8 cellular contexts compared by ENCODE assay signal in the genomic region with DNA sequence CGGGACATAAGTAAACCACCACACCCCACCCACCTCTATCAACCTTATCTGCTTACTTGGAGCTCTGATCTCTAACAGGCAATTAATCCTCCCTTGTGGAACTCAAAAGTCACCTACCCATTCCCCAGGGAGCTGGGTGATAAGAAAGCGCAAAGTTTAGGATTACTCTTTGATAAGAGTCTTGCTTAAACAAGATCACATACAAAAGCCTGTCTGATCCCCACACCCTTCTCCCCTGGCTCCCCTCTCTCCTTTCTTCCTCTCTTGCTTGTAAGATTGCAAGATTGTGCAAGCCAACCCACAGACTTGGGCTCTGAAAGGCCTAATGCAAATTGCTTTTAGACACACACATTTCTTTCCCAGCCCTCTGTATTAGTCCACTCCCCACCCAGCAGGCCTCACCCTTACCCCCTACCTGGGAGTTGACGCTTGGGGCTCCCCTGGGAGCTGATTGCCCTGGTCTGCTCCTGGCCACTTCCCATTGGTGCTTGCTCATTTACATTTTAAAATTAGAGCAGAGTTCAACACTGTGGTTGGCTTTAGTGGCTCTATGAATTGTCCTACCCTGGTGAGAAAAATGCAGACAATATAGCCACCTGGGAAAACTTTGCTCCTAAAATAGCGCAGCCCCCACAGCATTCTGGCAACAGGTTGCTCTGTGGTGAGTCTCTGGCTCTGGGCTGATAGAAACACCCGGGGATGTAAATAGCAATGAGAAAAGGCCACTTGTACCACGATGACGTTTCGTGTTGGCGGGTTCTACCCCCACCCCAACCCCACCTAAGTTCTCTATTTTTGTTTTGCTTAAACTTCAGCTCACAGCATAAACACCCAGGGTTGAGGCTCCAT. TPM values are rescaled to one million over a fixed set of nuclear protein-coding genes. Genes with fewer than 3 reads are reported as not detected.
DNase-seq lines count a peak whose midpoint lies in the region; ATAC-seq and TF ChIP-seq lines count a peak whose summit lies in the region.

No MANE protein-coding gene starts in this region.

- TF ChIP-seq CTCF in HL-60 (IDR thresholded peaks at IDR 0.05; ENCODE audit: insufficient read depth, low read length): no peak
- no peak for TF ChIP-seq CTCF in CD4-positive, alpha-beta T cell (IDR thresholded peaks at IDR 0.05)

- no peak overlapping the region for H3K14ac ChIP-seq in mesenchymal stem cell (ENCODE audit: low read length in 2 of 2)

- no peak overlapping the region for H2BK5ac ChIP-seq in mesenchymal stem cell (ENCODE audit: low read depth, low read length, poor library complexity, severe bottlenecking)

- DNase-seq in GF-D8 (lab: John Stamatoyannopoulos, UW) (peak; percentile 72), HL-60 (ENCODE audit: low read depth in 1 of 2, low spot score in 1 of 2) (peak; percentile 81 to 96), amniotic epithelial cell (ENCODE audit: low read depth) (peak; percentile 91), mesenchymal stem cell (peak; percentile 60), putamen (ENCODE audit: low spot score) (no peak), NCI-H187 (lab: John Stamatoyannopoulos, UW) (no peak)
- no peak for DNase-seq in CD4-positive, alpha-beta T cell

- WGBS in mesenchymal stem cell: 80% methylated on average over 8 of the region's 9 CpGs

- H3K4me1 Mint-ChIP-seq in CD4-positive, alpha-beta T cell (ENCODE audit: low read depth): no peaks in the 10 kb centered on the region

- H2BK15ac ChIP-seq in mesenchymal stem cell (ENCODE audit: low read depth, poor library complexity, severe bottlenecking): no peak overlapping the region

- no peak overlapping the region for H2AFZ ChIP-seq in mesenchymal stem cell (ENCODE audit: low read depth, low read length)

- no peak overlapping the region for H3K27ac Mint-ChIP-seq in CD4-positive, alpha-beta T cell

- H2BK120ac ChIP-seq in mesenchymal stem cell (ENCODE audit: low read depth, low read length): no peak overlapping the region

- peaks cover 9% of the 10 kb centered on the region for H3K27me3 Mint-ChIP-seq in CD4-positive, alpha-beta T cell

- no peaks in the 10 kb centered on the region for H3K9me3 Mint-ChIP-seq in CD4-positive, alpha-beta T cell

- H3K27me3 ChIP-seq in HL-60 (ENCODE audit: insufficient read depth, poor library complexity, severe bottlenecking): no peaks in the 10 kb centered on the region
- no peaks in the 10 kb centered on the region for H3K27me3 ChIP-seq in mesenchymal stem cell (ENCODE audit: control insufficient read depth in 1 of 2, insufficient read depth in 1 of 2, low read length in 2 of 2)
- no peaks in the 10 kb centered on the region for H3K27me3 ChIP-seq in CD4-positive, alpha-beta T cell (ENCODE audit: control insufficient read depth, insufficient read depth, low read length)

- no peak overlapping the region for H3K4me3 Mint-ChIP-seq in CD4-positive, alpha-beta T cell

- H3K27ac ChIP-seq in HL-60 (replicated peaks) (peak overlapping the region; percentile 87), mesenchymal stem cell (ENCODE audit: low read length, poor library complexity, severe bottlenecking) (peak overlapping the region; percentile 59)
- no peak overlapping the region for H3K27ac ChIP-seq in CD4-positive, alpha-beta T cell (ENCODE audit: low read depth, low read length)

- H4K91ac ChIP-seq in mesenchymal stem cell (ENCODE audit: low read length): no peak overlapping the region

- no peak overlapping the region for H3K4me2 ChIP-seq in mesenchymal stem cell (ENCODE audit: low read length, poor library complexity, severe bottlenecking)

- intact Hi-C loops in CD4-positive, alpha-beta T cell (cut with DNase I, micrococcal nuclease): no loop called here

- H3K4me1 ChIP-seq in mesenchymal stem cell (ENCODE audit: control insufficient read depth, insufficient read depth, low read depth, low read length): peaks cover 24% of the 10 kb centered on the region

- H3K9ac ChIP-seq in mesenchymal stem cell (ENCODE audit: low read length): no peak overlapping the region

- H3K4ac ChIP-seq in mesenchymal stem cell (ENCODE audit: low read depth in 1 of 2, low read length in 2 of 2): no peak overlapping the region

- no peaks in the 10 kb centered on the region for H3K9me3 ChIP-seq in mesenchymal stem cell (ENCODE audit: control insufficient read depth, low read length)
- no peaks in the 10 kb centered on the region for H3K9me3 ChIP-seq in CD4-positive, alpha-beta T cell (ENCODE audit: control insufficient read depth, low read length)

- no peak overlapping the region for H4K8ac ChIP-seq in mesenchymal stem cell (ENCODE audit: low read length)

- H3K4me3 ChIP-seq in HL-60 (replicated peaks; ENCODE audit: insufficient read depth, low read length) (no peak overlapping the region), mesenchymal stem cell (ENCODE audit: insufficient read depth in 1 of 2, low read depth in 1 of 2, low read length in 2 of 2) (no peak overlapping the region)

- peak overlapping the region in 1 of 2 experiments; percentile 7 for H2BK12ac ChIP-seq in mesenchymal stem cell (ENCODE audit: low read length in 2 of 2)

- no peak overlapping the region for H3K23ac ChIP-seq in mesenchymal stem cell (ENCODE audit: low read length in 2 of 2)

- no peaks in the 10 kb centered on the region for H3K36me3 ChIP-seq in mesenchymal stem cell (ENCODE audit: control insufficient read depth in 1 of 2, insufficient read depth in 2 of 2, low read depth in 1 of 2, low read length in 2 of 2)

- no peaks in the 10 kb centered on the region for H3K79me1 ChIP-seq in mesenchymal stem cell (replicated peaks; ENCODE audit: low read length, poor library complexity, severe bottlenecking)

- POLR2A ChIA-PET in CD4-positive, alpha-beta T cell (lab: Charles Lee): interaction anchor here (1.3 kb wide), 1 partner anchor 179 kb away, joined by 3 read pairs; no protein-coding TSS in a partner anchor

- CTCF ChIA-PET in CD4-positive, alpha-beta T cell (lab: Charles Lee): no interaction called here

- peak overlapping the region in 1 of 2 experiments; percentile 67 for H3K18ac ChIP-seq in mesenchymal stem cell (ENCODE audit: low read depth in 1 of 2, low read length in 2 of 2)

- H2AK5ac ChIP-seq in mesenchymal stem cell (ENCODE audit: low read length, severe bottlenecking): peak overlapping the region; percentile 27

- ATAC-seq in GM21447 (IDR thresholded peaks at IDR 0.05; ENCODE audit: unreplicated experiment): peak; percentile 86
- ATAC-seq in CD4-positive, alpha-beta T cell (ENCODE audit: poor library complexity): no peak

- no peaks in the 10 kb centered on the region for H3K36me3 Mint-ChIP-seq in CD4-positive, alpha-beta T cell (ENCODE audit: low read depth)

RNA-seq across cellular contexts. Expression of a gene that starts 58.9 kb away (rescaled TPM):
- 0.37 TPM for polyA plus RNA-seq in mesenchymal stem cell (2013, experiment 1 of 2)
- 0.38 TPM for polyA plus RNA-seq in mesenchymal stem cell (2013, experiment 2 of 2)
- not detected for total RNA-seq in CD4-positive, alpha-beta T cell

Comparison
In these comparisons a context has a peak if more than half of its experiments do, and no peak if none do; other contexts are left out.
1. DNase-seq: peak in GF-D8 (single experiment), HL-60 (2 of 2), amniotic epithelial cell (single experiment) and mesenchymal stem cell (single experiment); none in putamen (single experiment), NCI-H187 (0 of 2) and CD4-positive, alpha-beta T cell (0 of 10).